ENCODE assay signal across 18 cellular contexts in the genomic region with DNA sequence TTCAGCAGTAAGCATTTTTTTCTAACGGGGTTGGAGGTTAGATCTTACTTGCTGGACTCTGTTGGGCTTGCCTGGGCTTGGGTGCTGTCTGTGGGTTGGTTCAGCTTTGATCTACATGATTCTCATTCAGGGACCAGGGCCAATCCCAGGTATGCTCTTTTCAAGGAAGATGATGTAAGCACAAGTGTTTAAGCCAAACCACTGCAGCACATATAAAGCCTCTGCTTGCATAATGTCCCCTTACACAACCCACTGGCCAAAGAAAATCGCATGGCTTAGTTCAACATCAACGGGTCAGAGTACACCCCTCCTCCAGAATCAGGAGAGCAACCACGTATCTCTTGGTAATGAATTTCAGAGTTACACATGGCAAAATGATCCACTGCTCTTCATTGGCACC.
DNase-seq lines count a peak whose midpoint lies in the region; ATAC-seq and TF ChIP-seq lines count a peak whose summit lies in the region.
"Had no signal": no experiment of that assay in that cellular context is flagged by ENCODE, and none has a peak within 500 bp of the region (broad histone marks: within the 10 kb centered on the region; RNA-seq: fewer than 3 reads in every experiment).

No MANE protein-coding gene starts in this region.

- DNase-seq in HuH-7.5 (ENCODE audit: low spot score) (peak; percentile 36), astrocyte of the hippocampus (ENCODE audit: low read depth, low spot score) (peak; percentile 26), fibroblast of villous mesenchyme (ENCODE audit: low read depth) (peak; percentile 88), upper lobe of right lung (no peak), GF-D8 (lab: John Stamatoyannopoulos, UW) (no peak), NCI-H226 (no peak)
- DNase-seq in activated CD8-positive, alpha-beta T cell treated with anti-CD3 and anti-CD28 coated beads, Interleukin-2, amount 10 ng/mL, durations not matched to agents 7 days and 5 days: no peak
- DNase-seq: CD8-positive, alpha-beta memory T cell; IMR-90; Karpas-422; MG63; NCI-H1105 treated with DMSO at 0.1 percent for 48 hours; NCI-H1694 treated with DMSO at 0.1 percent for 48 hours; NCI-H2107; NCI-H510A treated with DMSO at 0.1 percent for 48 hours; NCI-H774; Right ventricle myocardium superior had no signal

- TF ChIP-seq CTCF in fibroblast of villous mesenchyme (IDR thresholded peaks at IDR 0.05; ENCODE audit: insufficient read depth, low read depth, low read length): no peak
- TF ChIP-seq CTCF in upper lobe of right lung (IDR thresholded peaks at IDR 0.05): no peak

- intact Hi-C loops in upper lobe of right lung (cut with DNase I): no loop called here

- H3K9me3 Mint-ChIP-seq in activated CD8-positive, alpha-beta T cell treated with anti-CD3 and anti-CD28 coated beads, Interleukin-2, amount 10 ng/mL, durations not matched to agents 7 days and 5 days (ENCODE audit: insufficient read depth): no peaks in the 10 kb centered on the region

- H3K27me3 ChIP-seq in upper lobe of right lung: no peaks in the 10 kb centered on the region
- H3K27me3 ChIP-seq: BLaER1 treated with 17β-estradiol and CSF1 and Interleukin-3, amounts not matched to agents 10 nM and 100 nM; MG63 had no signal

- H3K4me3 Mint-ChIP-seq in activated CD8-positive, alpha-beta T cell treated with anti-CD3 and anti-CD28 coated beads, Interleukin-2, amount 10 ng/mL, durations not matched to agents 7 days and 5 days: no peak overlapping the region
- H3K4me3 Mint-ChIP-seq: CD8-positive, alpha-beta memory T cell had no signal

- H3K4me1 Mint-ChIP-seq in activated CD8-positive, alpha-beta T cell treated with anti-CD3 and anti-CD28 coated beads, Interleukin-2, amount 10 ng/mL, durations not matched to agents 7 days and 5 days (ENCODE audit: low read depth): no peaks in the 10 kb centered on the region
- H3K4me1 Mint-ChIP-seq: CD8-positive, alpha-beta memory T cell had no signal

- POLR2A ChIA-PET in activated CD8-positive, alpha-beta T cell treated with anti-CD3 and anti-CD28 coated beads, Interleukin-2, amount 10 ng/mL, durations not matched to agents 7 days and 5 days (lab: Charles Lee): no interaction called here

- no peaks in the 10 kb centered on the region for H3K36me3 ChIP-seq in upper lobe of right lung
- H3K36me3 ChIP-seq: BLaER1 treated with 17β-estradiol and CSF1 and Interleukin-3, amounts not matched to agents 10 nM and 100 nM; MG63 had no signal

- H3K36me3 Mint-ChIP-seq in activated CD8-positive, alpha-beta T cell treated with anti-CD3 and anti-CD28 coated beads, Interleukin-2, amount 10 ng/mL, durations not matched to agents 7 days and 5 days (ENCODE audit: low read depth): no peaks in the 10 kb centered on the region
- H3K36me3 Mint-ChIP-seq: CD8-positive, alpha-beta memory T cell had no signal

- no peaks in the 10 kb centered on the region for H3K27me3 Mint-ChIP-seq in activated CD8-positive, alpha-beta T cell treated with anti-CD3 and anti-CD28 coated beads, Interleukin-2, amount 10 ng/mL, durations not matched to agents 7 days and 5 days (ENCODE audit: low read depth)

- H3K27ac Mint-ChIP-seq in activated CD8-positive, alpha-beta T cell treated with anti-CD3 and anti-CD28 coated beads, Interleukin-2, amount 10 ng/mL, durations not matched to agents 7 days and 5 days: no peak overlapping the region
- H3K27ac Mint-ChIP-seq: CD8-positive, alpha-beta memory T cell had no signal

- no peak overlapping the region for H3K27ac ChIP-seq in upper lobe of right lung
- H3K27ac ChIP-seq: BLaER1 treated with 17β-estradiol and CSF1 and Interleukin-3, amounts not matched to agents 10 nM and 100 nM had no signal

- H3K9me3 ChIP-seq in upper lobe of right lung: no peaks in the 10 kb centered on the region
- H3K9me3 ChIP-seq: MG63 had no signal

- H3K4me1 ChIP-seq in upper lobe of right lung: no peaks in the 10 kb centered on the region
- H3K4me1 ChIP-seq: BLaER1 treated with 17β-estradiol and CSF1 and Interleukin-3, amounts not matched to agents 10 nM and 100 nM had no signal

- CTCF ChIA-PET in activated CD8-positive, alpha-beta T cell treated with anti-CD3 and anti-CD28 coated beads, Interleukin-2, amount 10 ng/mL, durations not matched to agents 7 days and 5 days (lab: Charles Lee): no interaction called here

- H3K4me3 ChIP-seq in fibroblast of villous mesenchyme (ENCODE audit: low read depth, low read length) (no peak overlapping the region), upper lobe of right lung (no peak overlapping the region)
- H3K4me3 ChIP-seq: BLaER1 treated with 17β-estradiol and CSF1 and Interleukin-3, amounts not matched to agents 10 nM and 100 nM; MG63 had no signal

- ATAC-seq in upper lobe of right lung: peak; percentile 60
- ATAC-seq in activated CD8-positive, alpha-beta T cell treated with anti-CD3 and anti-CD28 coated beads, Interleukin-2, amount 10 ng/mL, durations not matched to agents 7 days and 5 days: no peak

Comparison
In these comparisons a context has a peak if more than half of its experiments do, and no peak if none do; other contexts are left out.
1. DNase-seq: peak in HuH-7.5 (single experiment), astrocyte of the hippocampus (single experiment) and fibroblast of villous mesenchyme (single experiment); none in upper lobe of right lung (single experiment), GF-D8 (single experiment), activated CD8-positive, alpha-beta T cell treated with anti-CD3 and anti-CD28 coated beads, Interleukin-2, amount 10 ng/mL, durations not matched to agents 7 days and 5 days (single experiment) and NCI-H226 (single experiment).